ENCODE assay signal across 35 cellular contexts in the genomic region with DNA sequence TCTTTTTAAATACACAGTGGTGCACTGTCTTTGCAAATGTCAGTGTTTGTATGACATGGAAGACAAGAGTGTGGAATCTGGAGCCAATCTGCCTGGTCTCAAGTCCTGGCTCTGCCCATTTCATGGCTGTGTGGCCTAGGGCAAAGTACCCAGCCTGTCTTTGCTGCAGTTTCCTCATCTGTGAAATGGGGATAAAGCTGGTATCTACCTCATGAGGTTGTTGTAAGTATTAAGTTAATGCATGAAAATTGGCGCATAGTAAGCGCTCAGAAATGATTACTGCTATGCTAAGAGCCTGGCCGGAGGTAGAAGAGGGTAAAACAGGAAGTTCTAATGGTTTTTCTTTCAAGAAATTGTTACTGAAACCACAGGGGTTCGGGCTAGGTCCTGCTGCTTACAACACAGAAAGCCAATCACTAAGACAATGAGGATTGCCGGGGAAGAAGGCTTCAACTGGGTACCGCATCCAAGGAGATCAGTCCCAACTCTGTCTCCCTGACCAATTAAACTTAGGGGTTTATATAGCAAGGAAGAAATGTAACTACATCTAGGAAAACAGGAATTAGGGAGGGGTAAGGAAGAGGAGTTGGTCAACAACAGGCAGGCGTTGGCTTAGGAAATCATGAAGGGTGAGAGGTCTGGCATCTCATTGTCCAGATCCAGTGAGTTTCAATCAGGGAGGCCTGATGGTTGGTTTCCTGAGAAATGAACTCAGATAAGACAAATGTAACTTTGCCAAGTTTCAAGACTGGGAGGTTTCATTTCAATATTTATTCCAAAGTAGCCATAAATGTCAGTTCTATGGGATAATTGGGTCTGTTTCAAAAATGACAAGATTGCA. TPM values are rescaled to one million over a fixed set of nuclear protein-coding genes. Genes with fewer than 3 reads are reported as not detected.
DNase-seq lines count a peak whose midpoint lies in the region; ATAC-seq, FAIRE-seq and TF ChIP-seq lines count a peak whose summit lies in the region.
"Had no signal": no experiment of that assay in that cellular context is flagged by ENCODE, and none has a peak within 500 bp of the region (broad histone marks: within the 10 kb centered on the region; RNA-seq: fewer than 3 reads in every experiment).

No MANE protein-coding gene starts in this region.

- no peaks in the 10 kb centered on the region for H3K9me3 Mint-ChIP-seq in mesothelial cell of epicardium
- H3K9me3 Mint-ChIP-seq: activated CD4-positive, alpha-beta memory T cell treated with anti-CD3 and anti-CD28 coated beads for 36 hours; activated T-helper 1 cell treated with anti-CD3 and anti-CD28 coated beads, Interleukin-12 subunit alpha, Interleukin-12 subunit beta, Interleukin-2, Interleukin-4 antibody, amounts not matched to agents 30 ng/mL and 10 ng/mL and 1 ng/mL, durations not matched to agents 14 hours and 24 hours and 36 hours; T-cell had no signal

- H3K36me3 ChIP-seq in BLaER1 (no peaks in the 10 kb centered on the region), small intestine (ENCODE audit: control insufficient read depth in 2 of 2, insufficient read depth in 2 of 2, low read length in 2 of 2) (no peaks in the 10 kb centered on the region)
- H3K36me3 ChIP-seq: cardiac muscle cell, gastrocnemius medialis, suprapubic skin had no signal

- no peaks in the 10 kb centered on the region for H4K20me1 ChIP-seq in BLaER1

- 77 to 86% (median 78%) methylated on average over 7 of the region's 7 CpGs for WGBS in small intestine, 3 donors

- H3K27me3 Mint-ChIP-seq in mesothelial cell of epicardium (ENCODE audit: low read depth), result no peaks in the 10 kb centered on the region

- peaks cover 26% of the 10 kb centered on the region for H3K4me1 ChIP-seq in BLaER1
- no peaks in the 10 kb centered on the region for H3K4me1 ChIP-seq in small intestine (ENCODE audit: control insufficient read depth in 2 of 2, insufficient read depth in 1 of 2, low read depth in 1 of 2, low read length in 1 of 2)

- DNase-seq in NCI-H226 (peak; percentile 73), choroid plexus epithelial cell (ENCODE audit: low read depth) (peak; percentile 31), mesothelial cell of epicardium (ENCODE audit: low spot score in 2 of 2, unreplicated experiment in 2 of 2) (no peak), small intestine (no peak), 8988T (no peak)
- DNase-seq: activated CD4-positive, alpha-beta memory T cell treated with anti-CD3 and anti-CD28 coated beads for 36 hours; activated CD8-positive, alpha-beta memory T cell treated with anti-CD3 and anti-CD28 coated beads, Interleukin-2, amount 50 U/mL, for 4 hours; activated naive CD4-positive, alpha-beta T cell treated with anti-CD3 and anti-CD28 coated beads, Interleukin-2, amount 50 U/mL, for 16 hours; anterior cingulate cortex; DMS79; gastrocnemius medialis; GF-D8; MM.1S; naive B cell; NCI-H146; NCI-H2107; NCI-H446; NCI-H82; right cardiac atrium; SHP77 treated with DMSO at 0.1 percent for 48 hours; stimulated activated CD4-positive, alpha-beta T cell treated with anti-CD3 and anti-CD28 coated beads, Interleukin-12 subunit alpha, Interleukin-12 subunit beta, amount 100 ng/mL, for 4 hours; stimulated activated CD4-positive, alpha-beta T cell treated with anti-CD3 and anti-CD28 coated beads, Interleukin-4, amount 100 ng/mL, for 1 hour; T-cell had no signal

- H3K36me3 Mint-ChIP-seq in mesothelial cell of epicardium, result no peaks in the 10 kb centered on the region
- H3K36me3 Mint-ChIP-seq: activated CD4-positive, alpha-beta memory T cell treated with anti-CD3 and anti-CD28 coated beads for 36 hours; CD14-positive monocyte; T-cell had no signal

- H3K9ac ChIP-seq in BLaER1, result no peak overlapping the region

- H3K9me3 ChIP-seq in BLaER1 (no peaks in the 10 kb centered on the region), small intestine (ENCODE audit: control insufficient read depth, low read depth) (no peaks in the 10 kb centered on the region)
- H3K9me3 ChIP-seq: gastrocnemius medialis, suprapubic skin had no signal

- H3K27me3 ChIP-seq in BLaER1 (no peaks in the 10 kb centered on the region), small intestine (ENCODE audit: control insufficient read depth in 2 of 2, insufficient read depth in 2 of 2, low read length in 2 of 2) (no peaks in the 10 kb centered on the region)
- H3K27me3 ChIP-seq: cardiac muscle cell, gastrocnemius medialis, suprapubic skin had no signal

- H3K4me2 ChIP-seq in BLaER1, result peak overlapping the region; percentile 18; the same call in 1 of the 2 replicates

- no peak for ATAC-seq in GM18909 (IDR thresholded peaks at IDR 0.05; ENCODE audit: poor library complexity, unreplicated experiment)
- no peak for ATAC-seq in HG02759 (IDR thresholded peaks at IDR 0.05; ENCODE audit: unreplicated experiment)
- ATAC-seq: esophagus mucosa, gastrocnemius medialis, T-cell had no signal

- H3K4me3 Mint-ChIP-seq in mesothelial cell of epicardium, result no peak overlapping the region
- H3K4me3 Mint-ChIP-seq: activated CD4-positive, alpha-beta memory T cell treated with anti-CD3 and anti-CD28 coated beads for 36 hours; activated T-helper 1 cell treated with anti-CD3 and anti-CD28 coated beads, Interleukin-12 subunit alpha, Interleukin-12 subunit beta, Interleukin-2, Interleukin-4 antibody, amounts not matched to agents 30 ng/mL and 10 ng/mL and 1 ng/mL, durations not matched to agents 14 hours and 24 hours and 36 hours; CD14-positive monocyte; naive B cell; T-cell had no signal

- FAIRE-seq in small intestine (lab: Jason Lieb, UNC), result no peak
- FAIRE-seq: GM19239, H54, TTC549 had no signal

- H3K4me3 ChIP-seq in BLaER1 (no peak overlapping the region), choroid plexus epithelial cell (ENCODE audit: low read depth, low read length) (no peak overlapping the region), small intestine (ENCODE audit: low read depth in 1 of 2, low read length in 2 of 2) (no peak overlapping the region)
- H3K4me3 ChIP-seq: cardiac muscle cell, coronary artery, gastrocnemius medialis, suprapubic skin had no signal

- no peak for TF ChIP-seq CTCF in choroid plexus epithelial cell (conservative IDR thresholded peaks at IDR 0.05; ENCODE audit: low read depth, low read length)
- no peak for TF ChIP-seq CTCF in mesothelial cell of epicardium (IDR thresholded peaks at IDR 0.05; ENCODE audit: unreplicated experiment)

- H3K27ac Mint-ChIP-seq in mesothelial cell of epicardium, result peak overlapping the region; percentile 23
- H3K27ac Mint-ChIP-seq: activated CD4-positive, alpha-beta memory T cell treated with anti-CD3 and anti-CD28 coated beads for 36 hours; activated T-helper 1 cell treated with anti-CD3 and anti-CD28 coated beads, Interleukin-12 subunit alpha, Interleukin-12 subunit beta, Interleukin-2, Interleukin-4 antibody, amounts not matched to agents 30 ng/mL and 10 ng/mL and 1 ng/mL, durations not matched to agents 14 hours and 24 hours and 36 hours; naive B cell; T-cell had no signal

- H3K27ac ChIP-seq in BLaER1, result no peak overlapping the region
- H3K27ac ChIP-seq in small intestine (ENCODE audit: low read depth in 1 of 2, low read length in 1 of 2), result peak overlapping the region in 1 of 2 donors; percentile 17
- H3K27ac ChIP-seq: cardiac muscle cell, coronary artery, gastrocnemius medialis, suprapubic skin had no signal

- peaks cover 33% of the 10 kb centered on the region for H3K4me1 Mint-ChIP-seq in mesothelial cell of epicardium

RNA-seq across cellular contexts. Expression of a gene that starts 56.9 kb away (rescaled TPM):
- total RNA-seq in mesothelial cell of epicardium, result 26.2 to 27.6 TPM (median 26.3 TPM) in 3 replicates
- polyA plus RNA-seq in small intestine, result 1 to 10 TPM in 1 of 3 donors, under 1 TPM in 2; 0.22 to 4.8 (median 0.27) TPM
- polyA plus RNA-seq: CD14-positive monocyte had no signal

Comparison
In these comparisons a context has a peak if more than half of its experiments do, and no peak if none do; other contexts are left out.
1. DNase-seq: peak in NCI-H226 (single experiment) and choroid plexus epithelial cell (single experiment); none in mesothelial cell of epicardium (0 of 2), small intestine (single experiment) and 8988T (single experiment).